Comparison of ENCODE assay signal across 1 cellular context in the genomic region with DNA sequence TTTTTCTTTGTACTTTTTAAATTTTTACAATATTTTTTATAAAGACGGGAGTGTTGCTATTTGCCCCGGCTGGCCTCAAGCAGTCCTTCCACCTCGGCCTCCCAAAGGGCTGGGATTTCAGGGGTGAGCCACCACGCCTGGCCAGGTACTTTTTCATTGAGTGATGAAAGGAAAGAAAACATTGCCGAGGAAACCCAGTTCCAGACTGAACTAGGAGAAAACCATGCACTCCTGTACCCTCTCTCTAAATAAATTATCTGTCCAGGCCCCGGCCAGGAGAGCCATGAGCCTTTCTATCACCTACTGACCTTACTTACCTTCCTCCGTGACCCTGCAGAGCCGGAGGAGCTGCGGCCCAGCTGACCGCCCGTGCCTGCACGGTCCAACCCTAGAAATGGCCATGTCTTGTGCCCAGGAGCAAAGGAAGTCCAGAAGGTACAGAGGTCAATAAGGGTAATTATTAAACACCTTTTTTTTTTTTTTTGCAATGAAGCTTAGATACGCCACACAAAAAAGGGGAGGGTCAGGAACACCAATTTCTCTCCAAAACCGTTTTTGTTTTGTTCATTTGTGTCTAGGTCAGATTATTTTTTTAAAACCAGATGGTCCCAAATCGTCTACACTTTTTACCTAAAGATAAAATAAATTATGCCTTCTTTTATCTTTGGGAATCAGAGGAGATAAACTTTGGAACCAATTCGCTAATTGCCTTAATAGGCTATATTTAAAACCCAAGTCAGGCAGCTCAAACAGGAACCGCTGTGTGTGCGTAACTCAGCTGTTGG.
TF ChIP-seq lines count a peak whose summit lies in the region.

A gene (minus strand): TSS at position 399 of the 785 bp plus-strand sequence. CDS start 1,233 bp downstream, outside the sequence.

TF ChIP-seq in HepG2, 621 proteins besides CTCF, POLR2A, EP300 and RAD21 (continues in another document):
- peak; percentile 24; the same call in 1 of the 2 replicates for TF ChIP-seq ETV5 (CRISPR knock-in tag; IDR thresholded peaks at IDR 0.05; ENCODE audit: borderline replicate concordance)
- no peak for TF ChIP-seq EHMT2 (IDR thresholded peaks at IDR 0.05; ENCODE audit: borderline replicate concordance, low read depth, low read length)
- no peak for TF ChIP-seq TBL1XR1 (IDR thresholded peaks at IDR 0.05; ENCODE audit: borderline replicate concordance, low read length, partially characterized antibody)
- TF ChIP-seq CBX2 (IDR thresholded peaks at IDR 0.05; ENCODE audit: low read depth, low read length), result no peak
- TF ChIP-seq CBX2 (CRISPR knock-in tag; IDR thresholded peaks at IDR 0.05; ENCODE audit: low read depth), result no peak
- TF ChIP-seq, protein P1, sequence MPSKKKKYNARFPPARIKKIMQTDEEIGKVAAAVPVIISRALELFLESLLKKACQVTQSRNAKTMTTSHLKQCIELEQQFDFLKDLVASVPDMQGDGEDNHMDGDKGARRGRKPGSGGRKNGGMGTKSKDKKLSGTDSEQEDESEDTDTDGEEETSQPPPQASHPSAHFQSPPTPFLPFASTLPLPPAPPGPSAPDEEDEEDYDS (CRISPR knock-in tag; IDR thresholded peaks at IDR 0.05), result peak; percentile 15; the same call in 1 of the 2 replicates
- TF ChIP-seq REL (CRISPR knock-in tag; conservative IDR thresholded peaks at IDR 0.05), result no peak
- TF ChIP-seq, protein P2, sequence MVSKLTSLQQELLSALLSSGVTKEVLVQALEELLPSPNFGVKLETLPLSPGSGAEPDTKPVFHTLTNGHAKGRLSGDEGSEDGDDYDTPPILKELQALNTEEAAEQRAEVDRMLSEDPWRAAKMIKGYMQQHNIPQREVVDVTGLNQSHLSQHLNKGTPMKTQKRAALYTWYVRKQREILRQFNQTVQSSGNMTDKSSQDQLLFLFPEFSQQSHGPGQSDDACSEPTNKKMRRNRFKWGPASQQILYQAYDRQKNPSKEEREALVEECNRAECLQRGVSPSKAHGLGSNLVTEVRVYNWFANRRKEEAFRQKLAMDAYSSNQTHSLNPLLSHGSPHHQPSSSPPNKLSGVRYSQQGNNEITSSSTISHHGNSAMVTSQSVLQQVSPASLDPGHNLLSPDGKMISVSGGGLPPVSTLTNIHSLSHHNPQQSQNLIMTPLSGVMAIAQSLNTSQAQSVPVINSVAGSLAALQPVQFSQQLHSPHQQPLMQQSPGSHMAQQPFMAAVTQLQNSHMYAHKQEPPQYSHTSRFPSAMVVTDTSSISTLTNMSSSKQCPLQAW (CRISPR knock-in tag; IDR thresholded peaks at IDR 0.05), result peak; percentile 75
- TF ChIP-seq ZNF709 (CRISPR knock-in tag; IDR thresholded peaks at IDR 0.05), result peak; percentile 56
- TF ChIP-seq, protein P3, sequence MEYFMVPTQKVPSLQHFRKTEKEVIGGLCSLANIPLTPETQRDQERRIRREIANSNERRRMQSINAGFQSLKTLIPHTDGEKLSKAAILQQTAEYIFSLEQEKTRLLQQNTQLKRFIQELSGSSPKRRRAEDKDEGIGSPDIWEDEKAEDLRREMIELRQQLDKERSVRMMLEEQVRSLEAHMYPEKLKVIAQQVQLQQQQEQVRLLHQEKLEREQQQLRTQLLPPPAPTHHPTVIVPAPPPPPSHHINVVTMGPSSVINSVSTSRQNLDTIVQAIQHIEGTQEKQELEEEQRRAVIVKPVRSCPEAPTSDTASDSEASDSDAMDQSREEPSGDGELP (IDR thresholded peaks at IDR 0.05; ENCODE audit: borderline replicate concordance, low read depth), result peak; percentile 67; the same call in 1 of the 2 replicates
- TF ChIP-seq, protein P4, sequence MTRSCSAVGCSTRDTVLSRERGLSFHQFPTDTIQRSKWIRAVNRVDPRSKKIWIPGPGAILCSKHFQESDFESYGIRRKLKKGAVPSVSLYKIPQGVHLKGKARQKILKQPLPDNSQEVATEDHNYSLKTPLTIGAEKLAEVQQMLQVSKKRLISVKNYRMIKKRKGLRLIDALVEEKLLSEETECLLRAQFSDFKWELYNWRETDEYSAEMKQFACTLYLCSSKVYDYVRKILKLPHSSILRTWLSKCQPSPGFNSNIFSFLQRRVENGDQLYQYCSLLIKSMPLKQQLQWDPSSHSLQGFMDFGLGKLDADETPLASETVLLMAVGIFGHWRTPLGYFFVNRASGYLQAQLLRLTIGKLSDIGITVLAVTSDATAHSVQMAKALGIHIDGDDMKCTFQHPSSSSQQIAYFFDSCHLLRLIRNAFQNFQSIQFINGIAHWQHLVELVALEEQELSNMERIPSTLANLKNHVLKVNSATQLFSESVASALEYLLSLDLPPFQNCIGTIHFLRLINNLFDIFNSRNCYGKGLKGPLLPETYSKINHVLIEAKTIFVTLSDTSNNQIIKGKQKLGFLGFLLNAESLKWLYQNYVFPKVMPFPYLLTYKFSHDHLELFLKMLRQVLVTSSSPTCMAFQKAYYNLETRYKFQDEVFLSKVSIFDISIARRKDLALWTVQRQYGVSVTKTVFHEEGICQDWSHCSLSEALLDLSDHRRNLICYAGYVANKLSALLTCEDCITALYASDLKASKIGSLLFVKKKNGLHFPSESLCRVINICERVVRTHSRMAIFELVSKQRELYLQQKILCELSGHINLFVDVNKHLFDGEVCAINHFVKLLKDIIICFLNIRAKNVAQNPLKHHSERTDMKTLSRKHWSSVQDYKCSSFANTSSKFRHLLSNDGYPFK (CRISPR knock-in tag; IDR thresholded peaks at IDR 0.05; ENCODE audit: borderline replicate concordance), result no peak
- TF ChIP-seq HMG20A (CRISPR knock-in tag; IDR thresholded peaks at IDR 0.05; ENCODE audit: borderline replicate concordance), result no peak
- TF ChIP-seq ZKSCAN5 (CRISPR knock-in tag; IDR thresholded peaks at IDR 0.05), result no peak
- TF ChIP-seq, protein P5, sequence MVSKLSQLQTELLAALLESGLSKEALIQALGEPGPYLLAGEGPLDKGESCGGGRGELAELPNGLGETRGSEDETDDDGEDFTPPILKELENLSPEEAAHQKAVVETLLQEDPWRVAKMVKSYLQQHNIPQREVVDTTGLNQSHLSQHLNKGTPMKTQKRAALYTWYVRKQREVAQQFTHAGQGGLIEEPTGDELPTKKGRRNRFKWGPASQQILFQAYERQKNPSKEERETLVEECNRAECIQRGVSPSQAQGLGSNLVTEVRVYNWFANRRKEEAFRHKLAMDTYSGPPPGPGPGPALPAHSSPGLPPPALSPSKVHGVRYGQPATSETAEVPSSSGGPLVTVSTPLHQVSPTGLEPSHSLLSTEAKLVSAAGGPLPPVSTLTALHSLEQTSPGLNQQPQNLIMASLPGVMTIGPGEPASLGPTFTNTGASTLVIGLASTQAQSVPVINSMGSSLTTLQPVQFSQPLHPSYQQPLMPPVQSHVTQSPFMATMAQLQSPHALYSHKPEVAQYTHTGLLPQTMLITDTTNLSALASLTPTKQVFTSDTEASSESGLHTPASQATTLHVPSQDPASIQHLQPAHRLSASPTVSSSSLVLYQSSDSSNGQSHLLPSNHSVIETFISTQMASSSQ (IDR thresholded peaks at IDR 0.05; ENCODE audit: low read depth), result peak; percentile 89
- TF ChIP-seq, protein P5 (CRISPR knock-in tag; IDR thresholded peaks at IDR 0.05; ENCODE audit: borderline replicate concordance), result peak; percentile 78; the same call in 1 of the 2 replicates
- TF ChIP-seq, protein P6, sequence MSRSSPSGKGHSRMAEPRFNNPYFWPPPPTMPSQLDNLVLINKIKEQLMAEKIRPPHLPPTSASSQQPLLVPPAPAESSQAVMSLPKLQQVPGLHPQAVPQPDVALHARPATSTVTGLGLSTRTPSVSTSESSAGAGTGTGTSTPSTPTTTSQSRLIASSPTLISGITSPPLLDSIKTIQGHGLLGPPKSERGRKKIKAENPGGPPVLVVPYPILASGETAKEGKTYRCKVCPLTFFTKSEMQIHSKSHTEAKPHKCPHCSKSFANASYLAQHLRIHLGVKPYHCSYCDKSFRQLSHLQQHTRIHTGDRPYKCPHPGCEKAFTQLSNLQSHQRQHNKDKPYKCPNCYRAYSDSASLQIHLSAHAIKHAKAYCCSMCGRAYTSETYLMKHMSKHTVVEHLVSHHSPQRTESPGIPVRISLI (CRISPR knock-in tag; IDR thresholded peaks at IDR 0.05; ENCODE audit: borderline replicate concordance), result peak; percentile 91; the same call in 1 of the 2 replicates
- TF ChIP-seq HNF4G (IDR thresholded peaks at IDR 0.05; ENCODE audit: borderline replicate concordance, low read depth, low read length), result peak; percentile 68; the same call in 1 of the 2 replicates
- TF ChIP-seq HNF4G (CRISPR knock-in tag; IDR thresholded peaks at IDR 0.05; ENCODE audit: borderline replicate concordance, low read depth), result no peak
- TF ChIP-seq SNAI1 (CRISPR knock-in tag; IDR thresholded peaks at IDR 0.05; ENCODE audit: borderline replicate concordance), result no peak
- TF ChIP-seq, protein P7, sequence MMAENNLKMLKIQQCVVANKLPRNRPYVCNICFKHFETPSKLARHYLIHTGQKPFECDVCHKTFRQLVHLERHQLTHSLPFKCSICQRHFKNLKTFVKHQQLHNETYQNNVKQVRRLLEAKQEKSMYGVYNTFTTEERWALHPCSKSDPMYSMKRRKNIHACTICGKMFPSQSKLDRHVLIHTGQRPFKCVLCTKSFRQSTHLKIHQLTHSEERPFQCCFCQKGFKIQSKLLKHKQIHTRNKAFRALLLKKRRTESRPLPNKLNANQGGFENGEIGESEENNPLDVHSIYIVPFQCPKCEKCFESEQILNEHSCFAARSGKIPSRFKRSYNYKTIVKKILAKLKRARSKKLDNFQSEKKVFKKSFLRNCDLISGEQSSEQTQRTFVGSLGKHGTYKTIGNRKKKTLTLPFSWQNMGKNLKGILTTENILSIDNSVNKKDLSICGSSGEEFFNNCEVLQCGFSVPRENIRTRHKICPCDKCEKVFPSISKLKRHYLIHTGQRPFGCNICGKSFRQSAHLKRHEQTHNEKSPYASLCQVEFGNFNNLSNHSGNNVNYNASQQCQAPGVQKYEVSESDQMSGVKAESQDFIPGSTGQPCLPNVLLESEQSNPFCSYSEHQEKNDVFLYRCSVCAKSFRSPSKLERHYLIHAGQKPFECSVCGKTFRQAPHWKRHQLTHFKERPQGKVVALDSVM (CRISPR knock-in tag; IDR thresholded peaks at IDR 0.05), result peak; percentile 38; the same call in 1 of the 2 replicates
- TF ChIP-seq HOXA3 (CRISPR knock-in tag; IDR thresholded peaks at IDR 0.05), result no peak
- TF ChIP-seq, protein P8, sequence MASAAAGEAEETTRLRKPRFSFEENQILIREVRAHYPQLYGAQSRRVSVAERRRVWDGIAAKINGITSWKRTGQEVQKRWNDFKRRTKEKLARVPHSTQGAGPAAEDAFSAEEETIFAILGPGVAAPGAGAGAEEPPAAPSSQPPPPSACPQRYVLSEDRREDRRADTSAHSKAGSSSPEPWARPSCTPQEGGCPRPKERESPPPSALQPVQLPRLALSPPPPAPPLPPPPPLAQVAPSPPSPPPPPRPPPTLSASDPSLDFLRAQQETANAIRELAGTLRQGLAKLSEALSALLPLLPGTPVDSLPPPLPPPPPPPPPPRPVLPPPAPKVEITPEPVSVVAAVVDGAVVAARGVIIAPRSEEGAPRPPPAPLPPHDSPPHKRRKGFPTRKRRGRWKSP (CRISPR knock-in tag; IDR thresholded peaks at IDR 0.05), result 0 out of 2 replicates have a peak, but pooled peaks have one; percentile 44
- 0 out of 2 replicates have a peak, but pooled peaks have one; percentile 35 for TF ChIP-seq ZSCAN20 (CRISPR knock-in tag; IDR thresholded peaks at IDR 0.05; ENCODE audit: borderline replicate concordance)
- TF ChIP-seq, protein P9, sequence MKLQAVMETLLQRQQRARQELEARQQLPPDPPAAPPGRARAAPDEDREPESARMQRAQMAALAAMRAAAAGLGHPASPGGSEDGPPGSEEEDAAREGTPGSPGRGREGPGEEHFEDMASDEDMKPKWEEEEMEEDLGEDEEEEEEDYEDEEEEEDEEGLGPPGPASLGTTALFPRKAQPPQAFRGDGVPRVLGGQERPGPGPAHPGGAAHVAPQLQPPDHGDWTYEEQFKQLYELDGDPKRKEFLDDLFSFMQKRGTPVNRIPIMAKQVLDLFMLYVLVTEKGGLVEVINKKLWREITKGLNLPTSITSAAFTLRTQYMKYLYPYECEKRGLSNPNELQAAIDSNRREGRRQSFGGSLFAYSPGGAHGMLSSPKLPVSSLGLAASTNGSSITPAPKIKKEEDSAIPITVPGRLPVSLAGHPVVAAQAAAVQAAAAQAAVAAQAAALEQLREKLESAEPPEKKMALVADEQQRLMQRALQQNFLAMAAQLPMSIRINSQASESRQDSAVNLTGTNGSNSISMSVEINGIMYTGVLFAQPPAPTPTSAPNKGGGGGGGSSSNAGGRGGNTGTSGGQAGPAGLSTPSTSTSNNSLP (IDR thresholded peaks at IDR 0.05; ENCODE audit: low read depth, low read length), result 0 out of 2 replicates have a peak, but pooled peaks have one; percentile 9
- no peak for TF ChIP-seq ZNF33A (CRISPR knock-in tag; IDR thresholded peaks at IDR 0.05; ENCODE audit: borderline replicate concordance)
- TF ChIP-seq HNF4A (CRISPR knock-in tag; IDR thresholded peaks at IDR 0.05), result peak; percentile 85
- TF ChIP-seq, protein P10, sequence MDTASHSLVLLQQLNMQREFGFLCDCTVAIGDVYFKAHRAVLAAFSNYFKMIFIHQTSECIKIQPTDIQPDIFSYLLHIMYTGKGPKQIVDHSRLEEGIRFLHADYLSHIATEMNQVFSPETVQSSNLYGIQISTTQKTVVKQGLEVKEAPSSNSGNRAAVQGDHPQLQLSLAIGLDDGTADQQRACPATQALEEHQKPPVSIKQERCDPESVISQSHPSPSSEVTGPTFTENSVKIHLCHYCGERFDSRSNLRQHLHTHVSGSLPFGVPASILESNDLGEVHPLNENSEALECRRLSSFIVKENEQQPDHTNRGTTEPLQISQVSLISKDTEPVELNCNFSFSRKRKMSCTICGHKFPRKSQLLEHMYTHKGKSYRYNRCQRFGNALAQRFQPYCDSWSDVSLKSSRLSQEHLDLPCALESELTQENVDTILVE (CRISPR knock-in tag; IDR thresholded peaks at IDR 0.05), result no peak
- no peak for TF ChIP-seq PHB2 (IDR thresholded peaks at IDR 0.05; ENCODE audit: partially characterized antibody)
- no peak for TF ChIP-seq ZNF678 (CRISPR knock-in tag; IDR thresholded peaks at IDR 0.05)
- TF ChIP-seq KAT8 (CRISPR knock-in tag; IDR thresholded peaks at IDR 0.05), result 0 out of 2 replicates have a peak, but pooled peaks have one; percentile 29
- TF ChIP-seq MED1 (CRISPR knock-in tag; IDR thresholded peaks at IDR 0.05), result 0 out of 2 replicates have a peak, but pooled peaks have one; percentile 25
- no peak for TF ChIP-seq ZNF136 (CRISPR knock-in tag; IDR thresholded peaks at IDR 0.05; ENCODE audit: low read depth)
- peak; percentile 24; the same call in 1 of the 2 replicates for TF ChIP-seq ZNF501 (CRISPR knock-in tag; IDR thresholded peaks at IDR 0.05)
- TF ChIP-seq PITX1 (CRISPR knock-in tag; IDR thresholded peaks at IDR 0.05), result peak; percentile 29; the same call in 1 of the 2 replicates
- no peak for TF ChIP-seq MXI1 (IDR thresholded peaks at IDR 0.05; ENCODE audit: borderline replicate concordance, low read depth, low read length)
- TF ChIP-seq, protein P11, sequence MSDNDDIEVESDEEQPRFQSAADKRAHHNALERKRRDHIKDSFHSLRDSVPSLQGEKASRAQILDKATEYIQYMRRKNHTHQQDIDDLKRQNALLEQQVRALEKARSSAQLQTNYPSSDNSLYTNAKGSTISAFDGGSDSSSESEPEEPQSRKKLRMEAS (IDR thresholded peaks at IDR 0.05), result no peak
- no peak for TF ChIP-seq ZNF7 (CRISPR knock-in tag; IDR thresholded peaks at IDR 0.05)
- TF ChIP-seq ZFY (CRISPR knock-in tag; IDR thresholded peaks at IDR 0.05), result peak; percentile 2; the same call in 1 of the 2 replicates
